8 cellular contexts compared by ENCODE assay signal in genomic region chr4:80184791-80185756, GRCh38. TPM values are rescaled to one million over a fixed set of nuclear protein-coding genes. Genes with fewer than 3 reads are reported as not detected.
DNase-seq lines count a peak whose midpoint lies in the region; ATAC-seq and TF ChIP-seq lines count a peak whose summit lies in the region.

No MANE protein-coding gene starts in this region.

- peak overlapping the region; percentile 69 for H3K27ac Mint-ChIP-seq in Calu3 (ENCODE audit: unreplicated experiment)
- peak overlapping the region; percentile 99 for H3K27ac Mint-ChIP-seq in memory B cell

- H3K9me3 ChIP-seq in KOPT-K1 (ENCODE audit: insufficient read depth, low read length, poor library complexity, severe bottlenecking), result no peaks in the 10 kb centered on the region
- no peaks in the 10 kb centered on the region for H3K9me3 ChIP-seq in upper lobe of right lung

- H3K4me3 ChIP-seq in brain microvascular endothelial cell (ENCODE audit: low read depth, low read length) (peak overlapping the region; percentile 80), upper lobe of right lung (peak overlapping the region; percentile 63)

- no peaks in the 10 kb centered on the region for H3K36me3 ChIP-seq in KOPT-K1 (ENCODE audit: insufficient read depth, low read length)
- H3K36me3 ChIP-seq in brain microvascular endothelial cell (replicated peaks), result no peaks in the 10 kb centered on the region
- H3K36me3 ChIP-seq in upper lobe of right lung, result no peaks in the 10 kb centered on the region

- H3K36me3 Mint-ChIP-seq in Calu3 (ENCODE audit: insufficient read depth, unreplicated experiment) (peaks cover 21% of the 10 kb centered on the region), memory B cell (peaks cover 2% of the 10 kb centered on the region)

- peaks cover 30% of the 10 kb centered on the region for H3K4me1 ChIP-seq in upper lobe of right lung

- BruUV-seq in Calu3 (replicated peaks; lab: Mats Ljungman, UMichigan), result no TSS peak

- in situ Hi-C loops in brain microvascular endothelial cell (cut with HindIII; ENCODE audit: low pct_ligation_motif_present, low sequenced_read_pairs), result no loop called here

- H3K9me3 Mint-ChIP-seq in Calu3 (ENCODE audit: low read depth, unreplicated experiment) (peaks cover 3% of the 10 kb centered on the region), memory B cell (no peaks in the 10 kb centered on the region)

- H3K27me3 ChIP-seq in brain microvascular endothelial cell (replicated peaks) (peaks cover 21% of the 10 kb centered on the region), upper lobe of right lung (peaks cover 60% of the 10 kb centered on the region)

- intact Hi-C loops in Calu3 (cut with micrococcal nuclease; ENCODE audit: unreplicated experiment), result loop anchor here (5.0 kb wide), 2 partner anchors 113 to 1163 kb away; partner anchors contain the start of gene ANTXR2
- intact Hi-C loops in upper lobe of right lung (cut with DNase I), result no loop called here

- ATAC-seq in memory B cell (ENCODE audit: low read depth), result no peak
- no peak for ATAC-seq in upper lobe of right lung

- H3K4me1 Mint-ChIP-seq in Calu3 (ENCODE audit: low read depth, unreplicated experiment) (peaks cover 23% of the 10 kb centered on the region), memory B cell (peaks cover 27% of the 10 kb centered on the region)

- H3K27ac ChIP-seq in KOPT-K1 (ENCODE audit: low read depth, low read length, poor library complexity, severe bottlenecking) (peak overlapping the region; percentile 52), brain microvascular endothelial cell (no peak overlapping the region), upper lobe of right lung (peak overlapping the region; percentile 42)

- no peak for DNase-seq in Calu3
- DNase-seq in brain microvascular endothelial cell, result no peak
- no peak for DNase-seq in memory B cell (ENCODE audit: low spot score in 2 of 2)
- DNase-seq in upper lobe of right lung, result no peak
- no peak for DNase-seq in NCI-H1436 (lab: John Stamatoyannopoulos, UW)
- DNase-seq in RPMI8226, result no peak
- no peak for DNase-seq in NCI-H446 treated with DMSO at 0.1 percent for 48 hours (lab: John Stamatoyannopoulos, UW)

- H3K4me3 Mint-ChIP-seq in Calu3 (ENCODE audit: low read depth, unreplicated experiment) (peak overlapping the region; percentile 90), memory B cell (peak overlapping the region; percentile 96)

- CTCF ChIA-PET in Calu3 (lab: Charles Lee), result interaction anchor here (1.0 kb wide), 1 partner anchor 17 kb away, joined by 3 read pairs; no protein-coding TSS in a partner anchor

- TF ChIP-seq CTCF in Calu3 (IDR thresholded peaks at IDR 0.05; ENCODE audit: unreplicated experiment) (no peak), brain microvascular endothelial cell (IDR thresholded peaks at IDR 0.05; ENCODE audit: low read depth, low read length, missing control alignments) (no peak), upper lobe of right lung (IDR thresholded peaks at IDR 0.05) (no peak)

- H3K27me3 Mint-ChIP-seq in Calu3 (ENCODE audit: unreplicated experiment) (peaks cover 13% of the 10 kb centered on the region), memory B cell (no peaks in the 10 kb centered on the region)

RNA-seq across cellular contexts. Expression of gene PRDM8, which starts 12.2 kb away (rescaled TPM):
- total RNA-seq in Calu3 (2022) (1.8 and 2.4 TPM in 2 replicates), upper lobe of right lung (1.7 TPM)
